ENCODE assay signal across 1 cellular context in genomic region chr4:110061101-110061500, GRCh38.
TF ChIP-seq lines count a peak whose summit lies in the region.

No MANE protein-coding gene starts in this region.

TF ChIP-seq in K562, 482 proteins besides CTCF, POLR2A, EP300 and RAD21 (continued from another document):
- no peak for TF ChIP-seq ARID3B (CRISPR knock-in tag; IDR thresholded peaks at IDR 0.05; ENCODE audit: borderline replicate concordance)
- no peak for TF ChIP-seq MYNN (IDR thresholded peaks at IDR 0.05)
- TF ChIP-seq MYNN (CRISPR knock-in tag; IDR thresholded peaks at IDR 0.05): no peak
- TF ChIP-seq ZNF224 (CRISPR knock-in tag; IDR thresholded peaks at IDR 0.05): no peak
- TF ChIP-seq POLR2AphosphoS2 (IDR thresholded peaks at IDR 0.05; ENCODE audit: low read length): no peak
- TF ChIP-seq ELK1 (CRISPR knock-in tag; IDR thresholded peaks at IDR 0.05): no peak
- no peak for TF ChIP-seq CBFB (CRISPR knock-in tag; IDR thresholded peaks at IDR 0.05)
- TF ChIP-seq THAP12 (CRISPR knock-in tag; IDR thresholded peaks at IDR 0.05): no peak
- TF ChIP-seq POLR2G (IDR thresholded peaks at IDR 0.05; ENCODE audit: low read depth, low read length): no peak
- TF ChIP-seq TCF7 (IDR thresholded peaks at IDR 0.05; ENCODE audit: borderline replicate concordance): no peak
- TF ChIP-seq TCF3 (CRISPR knock-in tag; IDR thresholded peaks at IDR 0.05): peak; percentile 49
- no peak for TF ChIP-seq TRIM28 (IDR thresholded peaks at IDR 0.05)
- TF ChIP-seq HINFP (tag; conservative IDR thresholded peaks at IDR 0.05; ENCODE audit: low read depth): no peak
TF ChIP-seq in K562: peak in this region for 4.
